8 cellular contexts compared by ENCODE assay signal in the genomic region with DNA sequence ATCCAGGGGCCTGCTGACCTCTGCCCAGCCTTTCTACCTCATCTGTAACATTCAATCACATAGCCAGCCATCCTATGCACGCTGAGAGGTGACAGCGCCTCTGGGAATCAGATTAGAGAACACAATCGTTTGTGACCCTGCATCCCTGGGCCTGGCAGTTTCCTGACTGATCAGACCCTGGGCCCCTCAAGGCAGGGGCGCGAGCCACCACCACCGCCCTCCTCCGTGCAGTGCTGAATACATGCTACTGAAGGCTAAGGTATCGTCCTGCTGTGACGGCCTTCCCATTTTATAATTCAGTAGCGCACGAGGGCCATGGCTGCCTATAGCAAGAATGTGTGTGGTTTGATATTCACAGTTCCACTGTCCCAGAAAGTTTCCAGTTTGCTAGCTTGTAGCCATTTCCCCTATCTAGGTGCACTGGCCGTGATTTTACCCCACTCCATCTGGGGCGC. TPM values are rescaled to one million over a fixed set of nuclear protein-coding genes. Genes with fewer than 3 reads are reported as not detected.
DNase-seq lines count a peak whose midpoint lies in the region; ATAC-seq, FAIRE-seq and TF ChIP-seq lines count a peak whose summit lies in the region.

No MANE protein-coding gene starts in this region.

- no peaks in the 10 kb centered on the region for H3K9me3 ChIP-seq in subcutaneous abdominal adipose tissue (ENCODE audit: control insufficient read depth in 5 of 5, low read length in 5 of 5)

- H3K36me3 ChIP-seq in subcutaneous abdominal adipose tissue (ENCODE audit: control insufficient read depth in 5 of 5, insufficient read depth in 5 of 5, low read length in 5 of 5): peaks cover 0 to 14% (median 7%) of the 10 kb centered on the region in 5 donors

- peaks cover 4 to 21% (median 16%) of the 10 kb centered on the region in 5 donors for H3K4me1 ChIP-seq in subcutaneous abdominal adipose tissue (ENCODE audit: control insufficient read depth in 5 of 5, insufficient read depth in 5 of 5, low read length in 5 of 5)

- peak overlapping the region; percentile 79 for H3K27ac ChIP-seq in 22Rv1
- no peak overlapping the region for H3K27ac ChIP-seq in subcutaneous abdominal adipose tissue (ENCODE audit: low read depth, low read length)

- no peak for ATAC-seq in activated naive CD8-positive, alpha-beta T cell treated with anti-CD3 and anti-CD28 coated beads, Interleukin-2, amount 50 U/mL, for 24 hours
- ATAC-seq in GM21423 (IDR thresholded peaks at IDR 0.05; ENCODE audit: unreplicated experiment): no peak

- no peaks in the 10 kb centered on the region for H3K9me3 Mint-ChIP-seq in activated naive CD8-positive, alpha-beta T cell treated with anti-CD3 and anti-CD28 coated beads, Interleukin-2, amount 50 U/mL, for 24 hours

- peaks cover 5% of the 10 kb centered on the region for H3K36me3 Mint-ChIP-seq in activated naive CD8-positive, alpha-beta T cell treated with anti-CD3 and anti-CD28 coated beads, Interleukin-2, amount 50 U/mL, for 24 hours (ENCODE audit: low read depth)

- no peak for TF ChIP-seq CTCF in 22Rv1 (IDR thresholded peaks at IDR 0.05)

- H3K27me3 Mint-ChIP-seq in activated naive CD8-positive, alpha-beta T cell treated with anti-CD3 and anti-CD28 coated beads, Interleukin-2, amount 50 U/mL, for 24 hours: peaks cover 13% of the 10 kb centered on the region

- H3K27me3 ChIP-seq in subcutaneous abdominal adipose tissue (ENCODE audit: control insufficient read depth in 5 of 5, insufficient read depth in 4 of 5, low read length in 5 of 5): no peaks in the 10 kb centered on the region

- DNase-seq in H4 (ENCODE audit: low spot score) (peak; percentile 4), islet precursor cell (peak; percentile 58), NCI-H2029 (lab: John Stamatoyannopoulos, UW) (no peak), GM12892 (ENCODE audit: insufficient read length) (no peak)
- DNase-seq in activated naive CD8-positive, alpha-beta T cell treated with anti-CD3 and anti-CD28 coated beads, Interleukin-2, amount 50 U/mL, for 24 hours: no peak

- H3K27ac Mint-ChIP-seq in activated naive CD8-positive, alpha-beta T cell treated with anti-CD3 and anti-CD28 coated beads, Interleukin-2, amount 50 U/mL, for 24 hours: peak overlapping the region; percentile 96

- peak overlapping the region; percentile 92 for H3K4me3 Mint-ChIP-seq in activated naive CD8-positive, alpha-beta T cell treated with anti-CD3 and anti-CD28 coated beads, Interleukin-2, amount 50 U/mL, for 24 hours

- peak overlapping the region in 2 of 5 donors; percentile 16 to 71 for H3K9ac ChIP-seq in subcutaneous abdominal adipose tissue (ENCODE audit: low read length in 5 of 5)

- FAIRE-seq in GM12892 (lab: Jason Lieb, UNC): no peak

- TF ChIP-seq POLR2A in GM12892 (IDR thresholded peaks at IDR 0.05; ENCODE audit: low read depth, low read length): no peak

- peaks cover 26% of the 10 kb centered on the region for H3K4me1 Mint-ChIP-seq in activated naive CD8-positive, alpha-beta T cell treated with anti-CD3 and anti-CD28 coated beads, Interleukin-2, amount 50 U/mL, for 24 hours

- peak overlapping the region; percentile 67 to 90 (median 73) for H3K4me3 ChIP-seq in subcutaneous abdominal adipose tissue (ENCODE audit: low read depth in 1 of 5, low read length in 5 of 5)

RNA-seq across cellular contexts. Expression of gene TMTC4, which starts 1.2 kb away (rescaled TPM):
- total RNA-seq in H4 (2014; rRNA removed; shearing (Covaris generic)): 4.3 and 5.2 TPM in 2 replicates
- 7.8 TPM for polyA plus RNA-seq in GM12892 (2012; ENCODE audit: missing spikeins)

Comparison
In these comparisons a context has a peak if more than half of its experiments do, and no peak if none do; other contexts are left out.
1. DNase-seq: peak in H4 (single experiment) and islet precursor cell (single experiment); none in activated naive CD8-positive, alpha-beta T cell treated with anti-CD3 and anti-CD28 coated beads, Interleukin-2, amount 50 U/mL, for 24 hours (single experiment), NCI-H2029 (single experiment) and GM12892 (single experiment).